8 cellular contexts compared by ENCODE assay signal in genomic region chr3:120417272-120417911, GRCh38. TPM values are rescaled to one million over a fixed set of nuclear protein-coding genes. Genes with fewer than 3 reads are reported as not detected.
DNase-seq lines count a peak whose midpoint lies in the region; ATAC-seq lines count a peak whose summit lies in the region.

No MANE protein-coding gene starts in this region.

- peak; percentile 97 to 98 for ATAC-seq in CD4-positive, CD25-positive, alpha-beta regulatory T cell (ENCODE audit: low read depth in 2 of 2)
- ATAC-seq in GM19438 (IDR thresholded peaks at IDR 0.05; ENCODE audit: low read depth, unreplicated experiment) (peak; percentile 99), HG03571 (IDR thresholded peaks at IDR 0.05; ENCODE audit: unreplicated experiment) (peak; percentile 100)

- peaks cover 6 to 17% (median 11%) of the 10 kb centered on the region in 4 donors for H3K4me1 Mint-ChIP-seq in CD4-positive, CD25-positive, alpha-beta regulatory T cell
- H3K4me1 Mint-ChIP-seq in activated CD4-positive, alpha-beta memory T cell treated with anti-CD3 and anti-CD28 coated beads, Interleukin-2, amount 10 ng/mL, durations not matched to agents 7 days and 5 days: peaks cover 19% of the 10 kb centered on the region

- H3K4me1 ChIP-seq in CD4-positive, CD25-positive, alpha-beta regulatory T cell (ENCODE audit: control insufficient read depth, insufficient read depth, low read length, poor library complexity, severe bottlenecking): peaks cover 11% of the 10 kb centered on the region

- no peaks in the 10 kb centered on the region for H3K36me3 ChIP-seq in CD4-positive, CD25-positive, alpha-beta regulatory T cell (ENCODE audit: control insufficient read depth, insufficient read depth, low read length)

- peak; percentile 69 to 94 (median 78) for DNase-seq in CD4-positive, CD25-positive, alpha-beta regulatory T cell
- DNase-seq in NCI-H748 treated with DMSO at 0.1 percent for 48 hours (lab: John Stamatoyannopoulos, UW) (peak; percentile 83), lung microvascular endothelial cell (ENCODE audit: low read depth in 2 of 2) (peak; percentile 96 to 98)
- peak; percentile 91 for DNase-seq in activated CD4-positive, alpha-beta memory T cell treated with anti-CD3 and anti-CD28 coated beads, Interleukin-2, amount 10 ng/mL, durations not matched to agents 7 days and 5 days
- peak; percentile 70 for DNase-seq in effector CD4-positive, alpha-beta T cell
- peak; percentile 69 to 80 (median 76) for DNase-seq in stimulated activated CD4-positive, alpha-beta T cell treated with anti-CD3 and anti-CD28 coated beads, TNF-alpha, amount 100 ng/mL, for 48 hours (ENCODE audit: low read depth in 3 of 3)

- peak overlapping the region; percentile 79 for H3K4me3 ChIP-seq in CD4-positive, CD25-positive, alpha-beta regulatory T cell (ENCODE audit: low read depth, low read length)

- no peaks in the 10 kb centered on the region for H3K9me3 ChIP-seq in CD4-positive, CD25-positive, alpha-beta regulatory T cell (ENCODE audit: control insufficient read depth in 2 of 2, low read length in 2 of 2)

- H3K27me3 Mint-ChIP-seq in CD4-positive, CD25-positive, alpha-beta regulatory T cell: peaks cover 36% of the 10 kb centered on the region
- H3K27me3 Mint-ChIP-seq in activated CD4-positive, alpha-beta memory T cell treated with anti-CD3 and anti-CD28 coated beads, Interleukin-2, amount 10 ng/mL, durations not matched to agents 7 days and 5 days: peaks cover 6% of the 10 kb centered on the region

- H3K27me3 ChIP-seq in CD4-positive, CD25-positive, alpha-beta regulatory T cell (ENCODE audit: control insufficient read depth, insufficient read depth, low read length): peaks cover 2% of the 10 kb centered on the region

- H3K4me3 Mint-ChIP-seq in CD4-positive, CD25-positive, alpha-beta regulatory T cell: peak overlapping the region; percentile 27 to 95 (median 82)
- peak overlapping the region; percentile 71 for H3K4me3 Mint-ChIP-seq in activated CD4-positive, alpha-beta memory T cell treated with anti-CD3 and anti-CD28 coated beads, Interleukin-2, amount 10 ng/mL, durations not matched to agents 7 days and 5 days

- POLR2A ChIA-PET in activated CD4-positive, alpha-beta memory T cell treated with anti-CD3 and anti-CD28 coated beads, Interleukin-2, amount 10 ng/mL, durations not matched to agents 7 days and 5 days (lab: Charles Lee): interaction anchor here (0.7 to 2.3 kb wide), 6 partner anchors 69 to 526 kb away, joined by 3 to 12 read pairs (median 4); partner anchors contain the start of genes LRRC58 and NDUFB4

- H3K27ac ChIP-seq in CD4-positive, CD25-positive, alpha-beta regulatory T cell (ENCODE audit: insufficient read depth, low read length, poor library complexity, severe bottlenecking): no peak overlapping the region

- no peaks in the 10 kb centered on the region for H3K9me3 Mint-ChIP-seq in CD4-positive, CD25-positive, alpha-beta regulatory T cell
- H3K9me3 Mint-ChIP-seq in activated CD4-positive, alpha-beta memory T cell treated with anti-CD3 and anti-CD28 coated beads, Interleukin-2, amount 10 ng/mL, durations not matched to agents 7 days and 5 days: no peaks in the 10 kb centered on the region

- H3K36me3 Mint-ChIP-seq in CD4-positive, CD25-positive, alpha-beta regulatory T cell: no peaks in the 10 kb centered on the region
- no peaks in the 10 kb centered on the region for H3K36me3 Mint-ChIP-seq in activated CD4-positive, alpha-beta memory T cell treated with anti-CD3 and anti-CD28 coated beads, Interleukin-2, amount 10 ng/mL, durations not matched to agents 7 days and 5 days (ENCODE audit: low read depth)

- peak overlapping the region in 1 of 3 donors; percentile 23 for H3K27ac Mint-ChIP-seq in CD4-positive, CD25-positive, alpha-beta regulatory T cell
- no peak overlapping the region for H3K27ac Mint-ChIP-seq in activated CD4-positive, alpha-beta memory T cell treated with anti-CD3 and anti-CD28 coated beads, Interleukin-2, amount 10 ng/mL, durations not matched to agents 7 days and 5 days

- CTCF ChIA-PET in activated CD4-positive, alpha-beta memory T cell treated with anti-CD3 and anti-CD28 coated beads, Interleukin-2, amount 10 ng/mL, durations not matched to agents 7 days and 5 days (lab: Charles Lee): interaction anchor here (0.6 to 4.6 kb wide), 55 partner anchors 8 to 1535 kb away, joined by 3 to 97 read pairs (median 5); partner anchors contain the start of genes GPR156, GSK3B, LRRC58 and NDUFB4

RNA-seq across cellular contexts. Expression of gene FSTL1, which starts 33.4 kb away (rescaled TPM):
- total RNA-seq in CD4-positive, CD25-positive, alpha-beta regulatory T cell: 1.0 TPM
- polyA plus RNA-seq in CD4-positive, CD25-positive, alpha-beta regulatory T cell: not detected
- total RNA-seq in activated CD4-positive, alpha-beta memory T cell treated with anti-CD3 and anti-CD28 coated beads, Interleukin-2, amount 10 ng/mL, durations not matched to agents 7 days and 5 days: under 1 TPM; 0.30 to 0.35 TPM
- 38.3 and 88.0 TPM in 2 replicates for total RNA-seq in lung microvascular endothelial cell

Comparison
In these comparisons a context has a peak if more than half of its experiments do, and no peak if none do; other contexts are left out.
1. RNA of gene FSTL1, which starts 33.4 kb away (total RNA-seq): 38.3 to 88.0 TPM in lung microvascular endothelial cell; 1.0 TPM in CD4-positive, CD25-positive, alpha-beta regulatory T cell (single experiment) and 0.30 to 0.35 TPM in activated CD4-positive, alpha-beta memory T cell treated with anti-CD3 and anti-CD28 coated beads, Interleukin-2, amount 10 ng/mL, durations not matched to agents 7 days and 5 days; every median in the first group is over 10 times any median in the second.
2. Peak in every context shown above with its lines, with median percentiles within 50 percentile points of each other: ATAC-seq and DNase-seq.